9 cellular contexts compared by ENCODE assay signal in genomic region chr17:66829386-66829864, GRCh38. TPM values are rescaled to one million over a fixed set of nuclear protein-coding genes. Genes with fewer than 3 reads are reported as not detected.
A peak's percentile ranks its signal among the peaks of the same experiment; 100 is the strongest.
DNase-seq lines count a peak whose midpoint lies in the region; ATAC-seq and TF ChIP-seq lines count a peak whose summit lies in the region.
"Had no signal": no experiment of that assay in that cellular context is flagged by ENCODE, and none has a peak within 500 bp of the region (broad histone marks: within the 10 kb centered on the region; RNA-seq: fewer than 3 reads in every experiment).

No MANE protein-coding gene starts in this region.

- TF ChIP-seq EP300 in Ishikawa (IDR thresholded peaks at IDR 0.05; ENCODE audit: borderline replicate concordance): no peak

- H3K9me3 Mint-ChIP-seq in osteocyte (ENCODE audit: unreplicated experiment): no peaks in the 10 kb centered on the region
- H3K9me3 Mint-ChIP-seq: stimulated activated naive CD8-positive, alpha-beta T cell treated with anti-CD3 and anti-CD28 coated beads, Interleukin-15, Interleukin-2, amounts not matched to agents 100 ng/mL and 50 ng/mL, for 24 hours had no signal

- ATAC-seq in HG03442 (IDR thresholded peaks at IDR 0.05; ENCODE audit: unreplicated experiment): no peak

- TF ChIP-seq RAD21 in Ishikawa (IDR thresholded peaks at IDR 0.05; ENCODE audit: low read depth): peak; percentile 26; the same call in 1 of the 2 replicates

- H3K4me1 Mint-ChIP-seq in osteocyte (ENCODE audit: unreplicated experiment): peaks cover 2% of the 10 kb centered on the region

- H3K27ac Mint-ChIP-seq in osteocyte (ENCODE audit: unreplicated experiment): no peak overlapping the region
- H3K27ac Mint-ChIP-seq: stimulated activated naive CD8-positive, alpha-beta T cell treated with anti-CD3 and anti-CD28 coated beads, Interleukin-15, Interleukin-2, amounts not matched to agents 100 ng/mL and 50 ng/mL, for 24 hours had no signal

- peaks cover 30% of the 10 kb centered on the region for H3K27me3 Mint-ChIP-seq in osteocyte (ENCODE audit: unreplicated experiment)

- no peak for TF ChIP-seq CTCF in osteocyte (IDR thresholded peaks at IDR 0.05)

- H3K36me3 Mint-ChIP-seq in osteocyte (ENCODE audit: unreplicated experiment): no peaks in the 10 kb centered on the region

- no peak overlapping the region for H3K4me3 Mint-ChIP-seq in osteocyte (ENCODE audit: unreplicated experiment)
- H3K4me3 Mint-ChIP-seq: stimulated activated naive CD8-positive, alpha-beta T cell treated with anti-CD3 and anti-CD28 coated beads, Interleukin-15, Interleukin-2, amounts not matched to agents 100 ng/mL and 50 ng/mL, for 24 hours had no signal

- DNase-seq in COLO829 (ENCODE audit: low spot score) (peak; percentile 27), astrocyte of the hippocampus (ENCODE audit: low read depth, low spot score) (peak; percentile 91), kidney glomerular epithelial cell (lab: John Stamatoyannopoulos, UW) (peak; percentile 68), NCI-H1930 (lab: John Stamatoyannopoulos, UW) (no peak), osteocyte (ENCODE audit: extremely low spot score, unreplicated experiment) (no peak)
- no peak for DNase-seq in stimulated activated naive CD4-positive, alpha-beta T cell treated with Interleukin-2 at 50 U/mL for 16 hours (lab: John Stamatoyannopoulos, UW)

TF ChIP-seq in Ishikawa, 13 proteins besides CTCF, POLR2A, EP300 and RAD21:
- no peak for TF ChIP-seq NFIC (IDR thresholded peaks at IDR 0.05)
- no peak for TF ChIP-seq TAF1 (IDR thresholded peaks at IDR 0.05; ENCODE audit: low read depth)
- no peak for TF ChIP-seq YY1 (IDR thresholded peaks at IDR 0.05; ENCODE audit: low read depth)
- TF ChIP-seq, protein P1, sequence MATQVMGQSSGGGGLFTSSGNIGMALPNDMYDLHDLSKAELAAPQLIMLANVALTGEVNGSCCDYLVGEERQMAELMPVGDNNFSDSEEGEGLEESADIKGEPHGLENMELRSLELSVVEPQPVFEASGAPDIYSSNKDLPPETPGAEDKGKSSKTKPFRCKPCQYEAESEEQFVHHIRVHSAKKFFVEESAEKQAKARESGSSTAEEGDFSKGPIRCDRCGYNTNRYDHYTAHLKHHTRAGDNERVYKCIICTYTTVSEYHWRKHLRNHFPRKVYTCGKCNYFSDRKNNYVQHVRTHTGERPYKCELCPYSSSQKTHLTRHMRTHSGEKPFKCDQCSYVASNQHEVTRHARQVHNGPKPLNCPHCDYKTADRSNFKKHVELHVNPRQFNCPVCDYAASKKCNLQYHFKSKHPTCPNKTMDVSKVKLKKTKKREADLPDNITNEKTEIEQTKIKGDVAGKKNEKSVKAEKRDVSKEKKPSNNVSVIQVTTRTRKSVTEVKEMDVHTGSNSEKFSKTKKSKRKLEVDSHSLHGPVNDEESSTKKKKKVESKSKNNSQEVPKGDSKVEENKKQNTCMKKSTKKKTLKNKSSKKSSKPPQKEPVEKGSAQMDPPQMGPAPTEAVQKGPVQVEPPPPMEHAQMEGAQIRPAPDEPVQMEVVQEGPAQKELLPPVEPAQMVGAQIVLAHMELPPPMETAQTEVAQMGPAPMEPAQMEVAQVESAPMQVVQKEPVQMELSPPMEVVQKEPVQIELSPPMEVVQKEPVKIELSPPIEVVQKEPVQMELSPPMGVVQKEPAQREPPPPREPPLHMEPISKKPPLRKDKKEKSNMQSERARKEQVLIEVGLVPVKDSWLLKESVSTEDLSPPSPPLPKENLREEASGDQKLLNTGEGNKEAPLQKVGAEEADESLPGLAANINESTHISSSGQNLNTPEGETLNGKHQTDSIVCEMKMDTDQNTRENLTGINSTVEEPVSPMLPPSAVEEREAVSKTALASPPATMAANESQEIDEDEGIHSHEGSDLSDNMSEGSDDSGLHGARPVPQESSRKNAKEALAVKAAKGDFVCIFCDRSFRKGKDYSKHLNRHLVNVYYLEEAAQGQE (IDR thresholded peaks at IDR 0.05; ENCODE audit: low read depth): peak; percentile 94
- peak; percentile 47; the same call in 1 of the 2 replicates for TF ChIP-seq MAX (IDR thresholded peaks at IDR 0.05)
- TF ChIP-seq EGR1 (IDR thresholded peaks at IDR 0.05): no peak
- TF ChIP-seq CREB1 (IDR thresholded peaks at IDR 0.05; ENCODE audit: low read depth): no peak
- TF ChIP-seq, protein P2, sequence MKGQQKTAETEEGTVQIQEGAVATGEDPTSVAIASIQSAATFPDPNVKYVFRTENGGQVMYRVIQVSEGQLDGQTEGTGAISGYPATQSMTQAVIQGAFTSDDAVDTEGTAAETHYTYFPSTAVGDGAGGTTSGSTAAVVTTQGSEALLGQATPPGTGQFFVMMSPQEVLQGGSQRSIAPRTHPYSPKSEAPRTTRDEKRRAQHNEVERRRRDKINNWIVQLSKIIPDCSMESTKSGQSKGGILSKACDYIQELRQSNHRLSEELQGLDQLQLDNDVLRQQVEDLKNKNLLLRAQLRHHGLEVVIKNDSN (IDR thresholded peaks at IDR 0.05): peak; percentile 22; the same call in 1 of the 2 replicates
- TF ChIP-seq TCF12 (IDR thresholded peaks at IDR 0.05; ENCODE audit: low read depth): peak; percentile 40; the same call in 1 of the 2 replicates
- no peak for TF ChIP-seq FOXM1 (IDR thresholded peaks at IDR 0.05; ENCODE audit: borderline replicate concordance, low read depth)
- no peak for TF ChIP-seq TEAD4 (IDR thresholded peaks at IDR 0.05)
- no peak for TF ChIP-seq ZBTB7A (IDR thresholded peaks at IDR 0.05; ENCODE audit: low read depth)

RNA-seq across cellular contexts. Expression of gene CACNG5, which starts 5.5 kb away (rescaled TPM):
- not detected in 2 replicates for total RNA-seq in osteocyte

Comparison
In these comparisons a context has a peak if more than half of its experiments do, and no peak if none do; other contexts are left out.
1. DNase-seq: peak in COLO829 (single experiment), astrocyte of the hippocampus (single experiment) and kidney glomerular epithelial cell (single experiment); none in stimulated activated naive CD4-positive, alpha-beta T cell treated with Interleukin-2 at 50 U/mL for 16 hours (single experiment), NCI-H1930 (0 of 2) and osteocyte (single experiment).